ENCODE assay signal across 1 cellular context in the genomic region with DNA sequence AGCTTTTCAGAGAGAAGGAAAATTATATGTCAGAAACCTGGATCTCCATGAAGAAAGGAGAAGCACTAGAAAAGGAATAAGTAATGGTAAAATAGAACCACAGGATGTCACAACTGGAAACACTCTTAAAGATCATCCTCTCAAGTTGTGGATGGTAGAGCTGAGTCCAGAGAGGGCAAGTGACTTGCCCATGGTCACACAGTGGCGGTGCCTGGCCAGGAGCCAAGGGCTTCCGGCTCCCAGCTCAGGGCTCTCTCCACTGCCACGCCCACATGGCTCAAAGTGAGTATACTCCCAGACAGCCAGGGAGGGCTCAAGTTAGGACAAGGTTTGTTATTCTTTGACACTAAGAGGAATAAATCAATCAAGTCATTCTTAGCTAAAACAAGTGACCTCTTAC.
TF ChIP-seq lines count a peak whose summit lies in the region.

No MANE protein-coding gene starts in this region.

TF ChIP-seq in SK-N-SH treated with all-trans-retinoic acid at 6 μM for 48 hours, 23 proteins besides CTCF, POLR2A, EP300 and RAD21 (continued from another document):
- TF ChIP-seq, protein P1, sequence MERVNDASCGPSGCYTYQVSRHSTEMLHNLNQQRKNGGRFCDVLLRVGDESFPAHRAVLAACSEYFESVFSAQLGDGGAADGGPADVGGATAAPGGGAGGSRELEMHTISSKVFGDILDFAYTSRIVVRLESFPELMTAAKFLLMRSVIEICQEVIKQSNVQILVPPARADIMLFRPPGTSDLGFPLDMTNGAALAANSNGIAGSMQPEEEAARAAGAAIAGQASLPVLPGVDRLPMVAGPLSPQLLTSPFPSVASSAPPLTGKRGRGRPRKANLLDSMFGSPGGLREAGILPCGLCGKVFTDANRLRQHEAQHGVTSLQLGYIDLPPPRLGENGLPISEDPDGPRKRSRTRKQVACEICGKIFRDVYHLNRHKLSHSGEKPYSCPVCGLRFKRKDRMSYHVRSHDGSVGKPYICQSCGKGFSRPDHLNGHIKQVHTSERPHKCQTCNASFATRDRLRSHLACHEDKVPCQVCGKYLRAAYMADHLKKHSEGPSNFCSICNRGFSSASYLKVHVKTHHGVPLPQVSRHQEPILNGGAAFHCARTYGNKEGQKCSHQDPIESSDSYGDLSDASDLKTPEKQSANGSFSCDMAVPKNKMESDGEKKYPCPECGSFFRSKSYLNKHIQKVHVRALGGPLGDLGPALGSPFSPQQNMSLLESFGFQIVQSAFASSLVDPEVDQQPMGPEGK (CRISPR knock-in tag; IDR thresholded peaks at IDR 0.05; ENCODE audit: borderline replicate concordance), result no peak
- no peak for TF ChIP-seq OSR1 (CRISPR knock-in tag; IDR thresholded peaks at IDR 0.05)
- TF ChIP-seq, protein P2, sequence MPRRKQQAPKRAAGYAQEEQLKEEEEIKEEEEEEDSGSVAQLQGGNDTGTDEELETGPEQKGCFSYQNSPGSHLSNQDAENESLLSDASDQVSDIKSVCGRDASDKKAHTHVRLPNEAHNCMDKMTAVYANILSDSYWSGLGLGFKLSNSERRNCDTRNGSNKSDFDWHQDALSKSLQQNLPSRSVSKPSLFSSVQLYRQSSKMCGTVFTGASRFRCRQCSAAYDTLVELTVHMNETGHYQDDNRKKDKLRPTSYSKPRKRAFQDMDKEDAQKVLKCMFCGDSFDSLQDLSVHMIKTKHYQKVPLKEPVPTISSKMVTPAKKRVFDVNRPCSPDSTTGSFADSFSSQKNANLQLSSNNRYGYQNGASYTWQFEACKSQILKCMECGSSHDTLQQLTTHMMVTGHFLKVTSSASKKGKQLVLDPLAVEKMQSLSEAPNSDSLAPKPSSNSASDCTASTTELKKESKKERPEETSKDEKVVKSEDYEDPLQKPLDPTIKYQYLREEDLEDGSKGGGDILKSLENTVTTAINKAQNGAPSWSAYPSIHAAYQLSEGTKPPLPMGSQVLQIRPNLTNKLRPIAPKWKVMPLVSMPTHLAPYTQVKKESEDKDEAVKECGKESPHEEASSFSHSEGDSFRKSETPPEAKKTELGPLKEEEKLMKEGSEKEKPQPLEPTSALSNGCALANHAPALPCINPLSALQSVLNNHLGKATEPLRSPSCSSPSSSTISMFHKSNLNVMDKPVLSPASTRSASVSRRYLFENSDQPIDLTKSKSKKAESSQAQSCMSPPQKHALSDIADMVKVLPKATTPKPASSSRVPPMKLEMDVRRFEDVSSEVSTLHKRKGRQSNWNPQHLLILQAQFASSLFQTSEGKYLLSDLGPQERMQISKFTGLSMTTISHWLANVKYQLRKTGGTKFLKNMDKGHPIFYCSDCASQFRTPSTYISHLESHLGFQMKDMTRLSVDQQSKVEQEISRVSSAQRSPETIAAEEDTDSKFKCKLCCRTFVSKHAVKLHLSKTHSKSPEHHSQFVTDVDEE (CRISPR knock-in tag; IDR thresholded peaks at IDR 0.05), result no peak
- TF ChIP-seq SNAI2 (CRISPR knock-in tag; IDR thresholded peaks at IDR 0.05), result no peak
- no peak for TF ChIP-seq ZNF70 (CRISPR knock-in tag; IDR thresholded peaks at IDR 0.05)
- no peak for TF ChIP-seq TCF4 (CRISPR knock-in tag; IDR thresholded peaks at IDR 0.05; ENCODE audit: borderline replicate concordance)
- TF ChIP-seq BACH2 (CRISPR knock-in tag; IDR thresholded peaks at IDR 0.05; ENCODE audit: borderline replicate concordance), result no peak
- TF ChIP-seq GLIS3 (CRISPR knock-in tag; IDR thresholded peaks at IDR 0.05), result no peak
- no peak for TF ChIP-seq CSDC2 (CRISPR knock-in tag; IDR thresholded peaks at IDR 0.05)
